In the genomic region with DNA sequence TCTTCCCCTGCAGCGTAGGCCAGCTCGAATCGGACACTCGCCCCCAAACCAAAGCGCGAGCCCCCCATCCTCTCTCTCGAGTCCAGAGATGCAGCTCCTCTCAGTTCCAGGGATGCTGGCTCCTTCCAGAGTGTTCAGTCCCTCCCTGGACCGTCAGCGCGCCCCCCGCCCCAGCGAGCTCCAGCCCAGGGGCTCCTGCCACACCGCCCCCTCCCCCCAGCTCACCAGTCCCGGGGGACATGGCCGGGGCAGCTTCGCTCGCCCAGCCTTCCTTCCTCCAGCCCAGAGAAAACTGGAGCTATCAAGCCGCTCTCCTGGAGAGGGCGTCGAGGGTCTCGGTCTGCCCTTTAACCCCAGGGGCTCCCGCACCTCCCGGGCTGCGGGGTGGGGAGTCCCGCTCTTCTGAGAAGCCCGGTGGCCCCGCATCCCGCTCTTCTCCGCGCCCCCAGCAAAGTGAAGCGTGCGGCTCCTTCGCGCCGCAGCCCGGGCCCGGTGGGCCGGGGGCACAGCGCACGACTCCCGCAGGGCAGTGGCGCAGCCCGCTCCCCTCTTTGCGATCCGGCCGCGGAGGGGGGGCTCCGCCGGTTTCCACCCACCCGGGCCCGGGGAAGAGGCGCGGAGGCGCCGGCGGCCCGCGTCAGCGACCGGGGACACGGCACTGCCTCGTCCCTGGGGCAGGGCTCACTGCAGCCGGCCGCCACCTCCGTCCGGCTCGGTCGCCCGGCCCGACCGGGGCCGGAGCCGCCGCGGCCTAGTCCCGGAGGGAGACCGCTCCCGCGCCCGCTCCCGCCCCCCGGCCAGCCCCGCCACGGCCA, we compare ENCODE assay signal across 8 cellular contexts. TPM values are rescaled to one million over a fixed set of nuclear protein-coding genes. Genes with fewer than 3 reads are reported as not detected.
DNase-seq lines count a peak whose midpoint lies in the region; ATAC-seq and TF ChIP-seq lines count a peak whose summit lies in the region.

No MANE protein-coding gene starts in this region.

- DNase-seq in HCT116 (ENCODE audit: low read depth, low spot score) (no peak), MM.1S (peak; percentile 32), fibroblast of peridontal ligament (ENCODE audit: extremely low read depth) (peak; percentile 19), upper lobe of right lung (peak; percentile 66), NCI-H1436 treated with DMSO at 0.1 percent for 48 hours (lab: John Stamatoyannopoulos, UW) (no peak)
- peak; percentile 34 to 39 for DNase-seq in activated T-cell treated with anti-CD3 and anti-CD28 coated beads, Interleukin-2, amount 50 U/mL, for 72 hours

- H3K9me3 Mint-ChIP-seq in activated T-cell treated with anti-CD3 and anti-CD28 coated beads, Interleukin-2, amount 50 U/mL, for 72 hours = no peaks in the 10 kb centered on the region

- H3K4me1 ChIP-seq in HCT116 (ENCODE audit: control insufficient read depth in 1 of 2, insufficient read depth in 2 of 2, low read length in 2 of 2) (peaks cover 8 to 15% of the 10 kb centered on the region in 2 experiments; a peak in 3 of 4 replicates), MM.1S (ENCODE audit: low read length) (peaks cover 7% of the 10 kb centered on the region; the same call in 1 of the 2 replicates), upper lobe of right lung (peaks cover 9% of the 10 kb centered on the region)

- peak overlapping the region; percentile 72 to 84 for H3K4me3 ChIP-seq in HCT116 (replicated peaks in 1 of 2; ENCODE audit: low read depth in 1 of 2, low read length in 2 of 2)
- H3K4me3 ChIP-seq in MM.1S (ENCODE audit: low read length) = peak overlapping the region; percentile 81
- H3K4me3 ChIP-seq in neural cell (ENCODE audit: low read length) = peak overlapping the region; percentile 85
- peak overlapping the region; percentile 82 for H3K4me3 ChIP-seq in upper lobe of right lung

- peaks cover 32% of the 10 kb centered on the region for H3K27me3 Mint-ChIP-seq in activated T-cell treated with anti-CD3 and anti-CD28 coated beads, Interleukin-2, amount 50 U/mL, for 72 hours (ENCODE audit: low read depth)

- peaks cover 16% of the 10 kb centered on the region for H3F3A ChIP-seq in MM.1S (ENCODE audit: insufficient read depth, low read length)
- no peaks in the 10 kb centered on the region for H3F3A ChIP-seq in neural cell (ENCODE audit: insufficient read depth, low read length, poor library complexity, severe bottlenecking)

- BruUV-seq in HCT116 (replicated peaks; lab: Mats Ljungman, UMichigan) = no TSS peak

- RAD21 ChIA-PET in HCT116 (lab: Charles Lee; ENCODE audit: low non-redundant PET in 1 of 2, low total read pairs in 2 of 2, uncharacterized antibody in 2 of 2, unreplicated experiment in 2 of 2) = interaction anchor here in 1 of 2 experiments (0.8 kb wide), 1 partner anchor 187 kb away, joined by 3 read pairs; no protein-coding TSS in a partner anchor

- H3K4me2 ChIP-seq in HCT116 (ENCODE audit: low read length) (peak overlapping the region; percentile 92), MM.1S (ENCODE audit: low read depth, low read length) (peak overlapping the region; percentile 83), neural cell (ENCODE audit: low read length) (peak overlapping the region; percentile 68)

- no peak for TF ChIP-seq EP300 in neural cell (conservative IDR thresholded peaks at IDR 0.05; ENCODE audit: poor library complexity, severe bottlenecking)

- no peaks in the 10 kb centered on the region for H4K20me1 ChIP-seq in HCT116 (ENCODE audit: insufficient read depth)
- no peaks in the 10 kb centered on the region for H4K20me1 ChIP-seq in MM.1S (ENCODE audit: insufficient read depth, low read length)
- H4K20me1 ChIP-seq in neural cell (ENCODE audit: insufficient read depth) = no peaks in the 10 kb centered on the region

- H3K79me2 ChIP-seq in HCT116 (ENCODE audit: insufficient read depth, low read length) = peaks cover 43% of the 10 kb centered on the region
- peaks cover 48% of the 10 kb centered on the region for H3K79me2 ChIP-seq in MM.1S (ENCODE audit: low read length)
- peaks cover 23% of the 10 kb centered on the region for H3K79me2 ChIP-seq in neural cell (replicated peaks; ENCODE audit: insufficient read depth, low read length)

- CTCF ChIA-PET in HCT116 (lab: Charles Lee) = interaction anchor here (1.0 to 2.1 kb wide), 2 partner anchors 113 to 187 kb away, joined by 3 to 10 read pairs; no protein-coding TSS in a partner anchor

- peak overlapping the region; percentile 96 to 97 for H3K4me3 Mint-ChIP-seq in activated T-cell treated with anti-CD3 and anti-CD28 coated beads, Interleukin-2, amount 50 U/mL, for 72 hours

- no peak overlapping the region for H2AFZ ChIP-seq in HCT116 (ENCODE audit: low read depth, low read length, poor library complexity, severe bottlenecking)
- peak overlapping the region; percentile 49 for H2AFZ ChIP-seq in MM.1S (ENCODE audit: low read length)
- no peak overlapping the region for H2AFZ ChIP-seq in neural cell (ENCODE audit: low read depth, low read length)

- H3K4me1 Mint-ChIP-seq in activated T-cell treated with anti-CD3 and anti-CD28 coated beads, Interleukin-2, amount 50 U/mL, for 72 hours (ENCODE audit: low read depth) = peaks cover 27% of the 10 kb centered on the region

- intact Hi-C loops in HCT116 (cut with micrococcal nuclease) (loop anchor here (5.0 kb wide), 2 partner anchors 131 to 271 kb away; no protein-coding TSS in a partner anchor), upper lobe of right lung (cut with DNase I) (no loop called here)

- H3K9me2 ChIP-seq in HCT116 (ENCODE audit: insufficient read depth) = no peaks in the 10 kb centered on the region
- no peaks in the 10 kb centered on the region for H3K9me2 ChIP-seq in MM.1S (replicated peaks; ENCODE audit: insufficient read depth, low read length)
- no peaks in the 10 kb centered on the region for H3K9me2 ChIP-seq in neural cell (ENCODE audit: insufficient read depth, low read length)

- H3K9ac ChIP-seq in HCT116 (ENCODE audit: low read length) (peak overlapping the region; percentile 76), MM.1S (ENCODE audit: low read length) (peak overlapping the region; percentile 73), neural cell (ENCODE audit: low read length) (peak overlapping the region; percentile 73)

- ATAC-seq in GM18499 (IDR thresholded peaks at IDR 0.05; ENCODE audit: insufficient read depth, unreplicated experiment) (peak; percentile 16), HCT116 (peak; percentile 56), upper lobe of right lung (peak; percentile 70)
- ATAC-seq in activated T-cell treated with anti-CD3 and anti-CD28 coated beads, Interleukin-2, amount 50 U/mL, for 72 hours (replicated peaks in 1 of 2) = peak; percentile 54 to 55

- peak overlapping the region; percentile 87 for H3K27ac Mint-ChIP-seq in activated T-cell treated with anti-CD3 and anti-CD28 coated beads, Interleukin-2, amount 50 U/mL, for 72 hours

- H3K36me3 ChIP-seq in HCT116 (ENCODE audit: control insufficient read depth in 1 of 2, insufficient read depth in 2 of 2, low read length in 2 of 2) (peaks cover 2 to 11% of the 10 kb centered on the region in 2 experiments; a peak in 3 of 4 replicates), MM.1S (replicated peaks; ENCODE audit: insufficient read depth, low read length) (no peaks in the 10 kb centered on the region; the same call in 1 of the 2 replicates), neural cell (ENCODE audit: insufficient read depth, low read length) (no peaks in the 10 kb centered on the region), upper lobe of right lung (peaks cover 18% of the 10 kb centered on the region)

- TF ChIP-seq POLR2A in HCT116 (IDR thresholded peaks at IDR 0.05; ENCODE audit: borderline replicate concordance, extremely low read depth, insufficient read depth, insufficient read length) = no peak

- peaks cover 4 to 15% of the 10 kb centered on the region in 2 donors for H3K36me3 Mint-ChIP-seq in activated T-cell treated with anti-CD3 and anti-CD28 coated beads, Interleukin-2, amount 50 U/mL, for 72 hours (ENCODE audit: insufficient read depth in 2 of 2)

- TF ChIP-seq RAD21 in HCT116 (IDR thresholded peaks at IDR 0.05; ENCODE audit: low read depth) = no peak
- peak; percentile 33 for TF ChIP-seq RAD21 in neural cell (conservative IDR thresholded peaks at IDR 0.05)

- H3K27ac ChIP-seq in HCT116 (ENCODE audit: low read depth, low read length) (peak overlapping the region; percentile 73), MM.1S (ENCODE audit: low read length) (peak overlapping the region; percentile 48; the same call in 1 of the 2 replicates), neural cell (ENCODE audit: low read length) (peak overlapping the region; percentile 39), upper lobe of right lung (peak overlapping the region; percentile 73)

- no peaks in the 10 kb centered on the region for H3K9me3 ChIP-seq in HCT116 (ENCODE audit: control insufficient read depth in 1 of 2, insufficient read depth in 1 of 2, low read depth in 1 of 2, low read length in 2 of 2)
- no peaks in the 10 kb centered on the region for H3K9me3 ChIP-seq in MM.1S (replicated peaks; ENCODE audit: insufficient read depth, low read length)
- H3K9me3 ChIP-seq in neural cell (ENCODE audit: low read length) = no peaks in the 10 kb centered on the region
- no peaks in the 10 kb centered on the region for H3K9me3 ChIP-seq in upper lobe of right lung

- POLR2A ChIA-PET in HCT116 (lab: Charles Lee) = no interaction called here

- TF ChIP-seq CTCF in HCT116 (IDR thresholded peaks at IDR 0.05 in 2 of 3, conservative IDR thresholded peaks at IDR 0.05 in 1 of 3; ENCODE audit: borderline replicate concordance in 1 of 3, insufficient read depth in 1 of 3, low read depth in 2 of 3, low read length in 2 of 3) (no peak), MM.1S (IDR thresholded peaks at IDR 0.05; ENCODE audit: low read length) (no peak), neural cell (IDR thresholded peaks at IDR 0.05; ENCODE audit: poor library complexity, severe bottlenecking) (peak; percentile 44), upper lobe of right lung (IDR thresholded peaks at IDR 0.05) (no peak)

- H3K27me3 ChIP-seq in HCT116 (ENCODE audit: insufficient read depth, low read length) (no peaks in the 10 kb centered on the region), MM.1S (replicated peaks; ENCODE audit: insufficient read depth, low read length) (no peaks in the 10 kb centered on the region), neural cell (ENCODE audit: insufficient read depth, low read depth, low read length) (no peaks in the 10 kb centered on the region), upper lobe of right lung (no peaks in the 10 kb centered on the region)

TF ChIP-seq in HCT116, 20 proteins besides CTCF, POLR2A, EP300 and RAD21 (continues in another document):
- TF ChIP-seq ZNF274 (IDR thresholded peaks at IDR 0.05; ENCODE audit: low read depth, low read length) = no peak

RNA-seq across cellular contexts. Expression of a gene that starts 0.6 kb away (rescaled TPM):
- total RNA-seq in HCT116 (2021; ENCODE audit: unreplicated experiment) = 21.9 TPM
- 8.8 and 10.5 TPM in 2 replicates for polyA plus RNA-seq in HCT116 (2012)
- 10 to 100 TPM; 19.5 to 22.2 TPM for total RNA-seq in activated T-cell treated with anti-CD3 and anti-CD28 coated beads, Interleukin-2, amount 50 U/mL, for 72 hours
- 40.8 and 51.8 TPM in 2 replicates for polyA plus RNA-seq in neural cell
- polyA minus RNA-seq in neural cell = 87.6 and 104 TPM in 2 replicates
- 19.7 TPM for total RNA-seq in upper lobe of right lung

RNA-seq across cellular contexts. Expression of a gene that starts 41.9 kb away (rescaled TPM):
- 10.9 TPM for total RNA-seq in HCT116 (2021; ENCODE audit: unreplicated experiment)
- 5.0 and 6.2 TPM in 2 replicates for polyA plus RNA-seq in HCT116 (2012)
- 1 to 10 TPM; 8.1 to 9.3 TPM for total RNA-seq in activated T-cell treated with anti-CD3 and anti-CD28 coated beads, Interleukin-2, amount 50 U/mL, for 72 hours
- polyA plus RNA-seq in neural cell = 10.9 and 11.4 TPM in 2 replicates
- polyA minus RNA-seq in neural cell = 3.9 and 6.7 TPM in 2 replicates
- total RNA-seq in upper lobe of right lung = 10.1 TPM

Comparison
In these comparisons a context has a peak if more than half of its experiments do, and no peak if none do; other contexts are left out.
1. ATAC-seq: peak in every context shown above with its lines; median percentile 70 in upper lobe of right lung; 56 in HCT116; 54 in activated T-cell treated with anti-CD3 and anti-CD28 coated beads, Interleukin-2, amount 50 U/mL, for 72 hours; 16 in GM18499.
2. DNase-seq: peak in MM.1S (single experiment), activated T-cell treated with anti-CD3 and anti-CD28 coated beads, Interleukin-2, amount 50 U/mL, for 72 hours (2 of 2), fibroblast of peridontal ligament (single experiment) and upper lobe of right lung (single experiment); none in HCT116 (single experiment) and NCI-H1436 treated with DMSO at 0.1 percent for 48 hours (single experiment).
3. Peak in every context shown above with its lines, with median percentiles within 50 percentile points of each other: H3K27ac ChIP-seq, H3K4me2 ChIP-seq, H3K4me3 ChIP-seq and H3K9ac ChIP-seq.